ENCODE assay signal across 9 cellular contexts in genomic region chr19:7506385-7507328, GRCh38. TPM values are rescaled to one million over a fixed set of nuclear protein-coding genes. Genes with fewer than 3 reads are reported as not detected.
A peak's percentile ranks its signal among the peaks of the same experiment; 100 is the strongest.
DNase-seq lines count a peak whose midpoint lies in the region; ATAC-seq and TF ChIP-seq lines count a peak whose summit lies in the region.
"Had no signal": no experiment of that assay in that cellular context is flagged by ENCODE, and none has a peak within 500 bp of the region (broad histone marks: within the 10 kb centered on the region; RNA-seq: fewer than 3 reads in every experiment).

No MANE protein-coding gene starts in this region.

- intact Hi-C loops in colonic mucosa (cut with DNase I) (no loop called here), left lung (cut with DNase I) (no loop called here)

- no peak overlapping the region for H3K9ac ChIP-seq in colonic mucosa (ENCODE audit: low read depth in 2 of 2, low read length in 2 of 2)

- H3K36me3 ChIP-seq in colonic mucosa (no peaks in the 10 kb centered on the region), left lung (no peaks in the 10 kb centered on the region)
- H3K36me3 ChIP-seq: neutrophil had no signal

- no peaks in the 10 kb centered on the region for H3K9me3 ChIP-seq in colonic mucosa
- H3K9me3 ChIP-seq in left lung, result no peaks in the 10 kb centered on the region
- H3K9me3 ChIP-seq: neutrophil had no signal

- H3K27ac ChIP-seq in colonic mucosa, result no peak overlapping the region
- no peak overlapping the region for H3K27ac ChIP-seq in left lung
- H3K27ac ChIP-seq: neutrophil had no signal

- H3K4me3 ChIP-seq in colonic mucosa (no peak overlapping the region), left lung (peak overlapping the region in 1 of 2 donors; percentile 30)

- DNase-seq in ELR (ENCODE audit: low read depth) (peak; percentile 90), NCI-H1048 (lab: John Stamatoyannopoulos, UW) (peak; percentile 62), SW 1271 (lab: John Stamatoyannopoulos, UW) (peak; percentile 50 to 59), colonic mucosa (peak; percentile 96), left lung (peak; percentile 92 to 97), stromal cell of bone marrow (ENCODE audit: low read depth) (peak; percentile 47)

- peaks cover 5% of the 10 kb centered on the region for H3K27me3 ChIP-seq in colonic mucosa
- H3K27me3 ChIP-seq in left lung, result peaks cover 0 to 36% of the 10 kb centered on the region in 2 donors

- H3K4me1 ChIP-seq in colonic mucosa, result peaks cover 6% of the 10 kb centered on the region
- H3K4me1 ChIP-seq in left lung, result peaks cover 0 to 34% of the 10 kb centered on the region in 2 donors

- peak; percentile 92 for ATAC-seq in left lung
- no peak for ATAC-seq in GM19452 (IDR thresholded peaks at IDR 0.05; ENCODE audit: unreplicated experiment)
- ATAC-seq in GM21381 (IDR thresholded peaks at IDR 0.05; ENCODE audit: unreplicated experiment), result no peak

- TF ChIP-seq CTCF in colonic mucosa (IDR thresholded peaks at IDR 0.05) (no peak), left lung (IDR thresholded peaks at IDR 0.05) (no peak)

RNA-seq across cellular contexts. Expression of gene ZNF358, which starts 9.2 kb away (rescaled TPM):
- 10 to 100 TPM; 20.2 to 44.1 TPM for total RNA-seq in colonic mucosa
- 10 to 100 TPM; 46.1 to 47.6 TPM for total RNA-seq in left lung

RNA-seq across cellular contexts. Expression of gene MCOLN1, which starts 15.8 kb away (rescaled TPM):
- 10 to 100 TPM; 17.8 to 26.5 TPM for total RNA-seq in colonic mucosa
- 10 to 100 TPM; 47.7 to 76.6 TPM for total RNA-seq in left lung

RNA-seq across cellular contexts. Expression of gene PEX11G, which starts 17.8 kb away (rescaled TPM):
- total RNA-seq in colonic mucosa (1 to 10 TPM; 5.7 to 6.6 TPM), left lung (1 to 10 TPM; 3.6 to 4.6 TPM)

RNA-seq across cellular contexts. Expression of gene PNPLA6, which starts 28.9 kb away (rescaled TPM):
- 100 to 1,000 TPM in 1 of 2 donors, 10 to 100 TPM in 1; 93.0 to 131 TPM for total RNA-seq in colonic mucosa
- total RNA-seq in left lung, result 100 to 1,000 TPM; 134 to 255 TPM
